10 cellular contexts compared by ENCODE assay signal in the genomic region with DNA sequence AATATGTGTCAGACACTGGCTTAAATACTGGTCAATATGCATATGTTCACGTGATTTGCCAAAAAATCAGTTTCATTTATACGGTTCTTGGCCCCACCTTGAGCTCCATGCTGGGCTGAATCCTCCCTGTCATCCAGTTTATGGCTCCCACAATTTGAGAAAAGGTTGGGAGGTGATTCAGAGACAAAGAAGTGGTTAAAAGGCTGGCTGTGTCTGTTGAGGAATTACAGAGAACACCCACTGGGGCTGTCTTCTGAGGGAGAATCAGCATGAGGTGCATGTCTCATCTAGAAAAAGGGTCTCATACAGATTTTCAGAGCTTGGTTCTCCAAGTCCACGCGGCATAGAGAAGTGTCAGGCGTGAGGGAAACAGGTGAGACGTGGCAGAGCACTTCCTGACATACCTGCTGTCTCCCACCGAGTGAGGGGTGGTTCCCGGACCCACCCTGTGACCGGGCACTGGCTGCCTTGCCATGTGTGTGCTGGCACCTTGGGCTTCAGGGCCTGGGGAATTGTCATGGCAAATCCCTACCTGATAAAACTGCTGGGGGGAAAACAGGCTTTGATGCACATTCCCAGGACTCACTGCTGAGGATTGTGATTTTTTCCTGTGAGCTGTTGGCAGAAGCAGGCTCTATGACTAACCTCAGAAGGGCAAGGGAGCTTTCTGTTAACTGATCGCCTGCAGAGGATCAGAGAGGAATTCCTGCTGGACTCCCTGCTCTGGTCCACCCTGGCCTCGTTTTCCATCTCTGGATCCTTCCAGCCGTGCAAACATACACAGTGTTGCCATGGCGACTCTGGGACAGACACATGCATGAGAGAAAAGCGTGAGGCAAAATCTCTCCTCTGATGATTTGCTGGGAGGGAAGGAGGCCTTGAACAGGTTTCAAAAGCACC.
DNase-seq lines count a peak whose midpoint lies in the region; ATAC-seq and TF ChIP-seq lines count a peak whose summit lies in the region.
"Had no signal": no experiment of that assay in that cellular context is flagged by ENCODE, and none has a peak within 500 bp of the region (broad histone marks: within the 10 kb centered on the region; RNA-seq: fewer than 3 reads in every experiment).

No MANE protein-coding gene starts in this region.

- no peaks in the 10 kb centered on the region for H3K36me3 ChIP-seq in muscle layer of colon (ENCODE audit: insufficient read depth, low read length)
- H3K36me3 ChIP-seq in CD8-positive, alpha-beta memory T cell (ENCODE audit: insufficient read depth, low read length), result no peaks in the 10 kb centered on the region

- H3K4me3 ChIP-seq in epithelial cell of proximal tubule (ENCODE audit: low read depth, low read length), result no peak overlapping the region
- H3K4me3 ChIP-seq in muscle layer of colon (ENCODE audit: low read depth in 1 of 2, low read length in 2 of 2), result no peak overlapping the region
- H3K4me3 ChIP-seq in CD8-positive, alpha-beta memory T cell (ENCODE audit: low read length), result no peak overlapping the region

- H3K27me3 Mint-ChIP-seq in CD8-positive, alpha-beta memory T cell, result peaks cover 0 to 16% of the 10 kb centered on the region in 2 donors
- H3K27me3 Mint-ChIP-seq in activated CD4-positive, alpha-beta memory T cell treated with anti-CD3 and anti-CD28 coated beads for 36 hours, result peaks cover 6% of the 10 kb centered on the region

- H3K4me1 ChIP-seq in muscle layer of colon (ENCODE audit: insufficient read depth, low read length), result peaks cover 65% of the 10 kb centered on the region
- no peaks in the 10 kb centered on the region for H3K4me1 ChIP-seq in CD8-positive, alpha-beta memory T cell (ENCODE audit: insufficient read depth, low read length)

- intact Hi-C loops in Right ventricle myocardium inferior (cut with DNase I) (loop anchor here (1.0 kb wide), 1 partner anchor 218 kb away; no protein-coding TSS in a partner anchor), cardiac septum (cut with DNase I) (loop anchor here (5.0 kb wide), 1 partner anchor 65 kb away; no protein-coding TSS in a partner anchor)
- intact Hi-C loops in activated CD4-positive, alpha-beta memory T cell treated with anti-CD3 and anti-CD28 coated beads for 36 hours (cut with micrococcal nuclease), result no loop called here

- peak overlapping the region; percentile 65 for H3K27ac ChIP-seq in muscle layer of colon (ENCODE audit: low read depth, low read length)
- H3K27ac ChIP-seq in CD8-positive, alpha-beta memory T cell (ENCODE audit: low read depth, low read length), result no peak overlapping the region

- no peaks in the 10 kb centered on the region for H3K36me3 Mint-ChIP-seq in CD8-positive, alpha-beta memory T cell
- no peaks in the 10 kb centered on the region for H3K36me3 Mint-ChIP-seq in activated CD4-positive, alpha-beta memory T cell treated with anti-CD3 and anti-CD28 coated beads for 36 hours
- H3K36me3 Mint-ChIP-seq: memory B cell had no signal

- CTCF ChIA-PET in CD8-positive, alpha-beta memory T cell (lab: Charles Lee), result no interaction called here
- CTCF ChIA-PET in activated CD4-positive, alpha-beta memory T cell treated with anti-CD3 and anti-CD28 coated beads for 36 hours (lab: Charles Lee), result no interaction called here

- peak overlapping the region; percentile 14 for H3K9ac ChIP-seq in muscle layer of colon (ENCODE audit: low read length)

- no peaks in the 10 kb centered on the region for H3K9me3 ChIP-seq in muscle layer of colon (ENCODE audit: low read length)
- no peaks in the 10 kb centered on the region for H3K9me3 ChIP-seq in CD8-positive, alpha-beta memory T cell (ENCODE audit: low read length)

- H3K9me3 Mint-ChIP-seq in CD8-positive, alpha-beta memory T cell, result peaks cover 0 to 2% (median 0%) of the 10 kb centered on the region in 5 donors
- H3K9me3 Mint-ChIP-seq in activated CD4-positive, alpha-beta memory T cell treated with anti-CD3 and anti-CD28 coated beads for 36 hours, result no peaks in the 10 kb centered on the region
- H3K9me3 Mint-ChIP-seq: memory B cell had no signal

- H3K4me3 Mint-ChIP-seq in CD8-positive, alpha-beta memory T cell, result no peak overlapping the region
- no peak overlapping the region for H3K4me3 Mint-ChIP-seq in activated CD4-positive, alpha-beta memory T cell treated with anti-CD3 and anti-CD28 coated beads for 36 hours
- H3K4me3 Mint-ChIP-seq: activated T-helper 1 cell treated with anti-CD3 and anti-CD28 coated beads, Interleukin-12 subunit alpha, Interleukin-12 subunit beta, Interleukin-2, Interleukin-4 antibody, amounts not matched to agents 30 ng/mL and 10 ng/mL and 1 ng/mL, durations not matched to agents 14 hours and 24 hours and 36 hours; memory B cell had no signal

- DNase-seq in Right ventricle myocardium inferior (ENCODE audit: missing footprints) (peak; percentile 83), cardiac septum (ENCODE audit: low spot score) (no peak), epithelial cell of proximal tubule (ENCODE audit: low read depth) (peak; percentile 83), SW480 (ENCODE audit: low spot score) (no peak)
- DNase-seq in CD8-positive, alpha-beta memory T cell, result no peak
- DNase-seq in activated CD4-positive, alpha-beta memory T cell treated with anti-CD3 and anti-CD28 coated beads for 36 hours, result no peak

- TF ChIP-seq CTCF in epithelial cell of proximal tubule (conservative IDR thresholded peaks at IDR 0.05; ENCODE audit: low read depth, low read length), result no peak

- POLR2A ChIA-PET in CD8-positive, alpha-beta memory T cell (lab: Charles Lee), result no interaction called here
- POLR2A ChIA-PET in activated CD4-positive, alpha-beta memory T cell treated with anti-CD3 and anti-CD28 coated beads for 36 hours (lab: Charles Lee), result no interaction called here

- H3K4me1 Mint-ChIP-seq in CD8-positive, alpha-beta memory T cell, result no peaks in the 10 kb centered on the region
- H3K4me1 Mint-ChIP-seq in activated CD4-positive, alpha-beta memory T cell treated with anti-CD3 and anti-CD28 coated beads for 36 hours (ENCODE audit: low read depth), result no peaks in the 10 kb centered on the region
- H3K4me1 Mint-ChIP-seq: memory B cell had no signal

- no peaks in the 10 kb centered on the region for H3K27me3 ChIP-seq in muscle layer of colon (ENCODE audit: control insufficient read depth in 1 of 2, insufficient read depth in 2 of 2, low read length in 2 of 2)
- no peaks in the 10 kb centered on the region for H3K27me3 ChIP-seq in CD8-positive, alpha-beta memory T cell (ENCODE audit: insufficient read depth, low read length, poor library complexity, severe bottlenecking)

- no peak overlapping the region for H3K27ac Mint-ChIP-seq in CD8-positive, alpha-beta memory T cell
- H3K27ac Mint-ChIP-seq in activated CD4-positive, alpha-beta memory T cell treated with anti-CD3 and anti-CD28 coated beads for 36 hours, result no peak overlapping the region
- H3K27ac Mint-ChIP-seq: activated T-helper 1 cell treated with anti-CD3 and anti-CD28 coated beads, Interleukin-12 subunit alpha, Interleukin-12 subunit beta, Interleukin-2, Interleukin-4 antibody, amounts not matched to agents 30 ng/mL and 10 ng/mL and 1 ng/mL, durations not matched to agents 14 hours and 24 hours and 36 hours; memory B cell had no signal

- ATAC-seq in Right ventricle myocardium inferior (peak; percentile 74), GM18873 (IDR thresholded peaks at IDR 0.05; ENCODE audit: low FRiP score, unreplicated experiment) (no peak)

Comparison
In these comparisons a context has a peak if more than half of its experiments do, and no peak if none do; other contexts are left out.
1. DNase-seq: peak in Right ventricle myocardium inferior (single experiment) and epithelial cell of proximal tubule (single experiment); none in cardiac septum (single experiment), CD8-positive, alpha-beta memory T cell (0 of 5), activated CD4-positive, alpha-beta memory T cell treated with anti-CD3 and anti-CD28 coated beads for 36 hours (single experiment) and SW480 (single experiment).